Comparison of ENCODE assay signal across 8 cellular contexts in genomic region chr17:58352018-58352842, GRCh38. TPM values are rescaled to one million over a fixed set of nuclear protein-coding genes. Genes with fewer than 3 reads are reported as not detected.
DNase-seq lines count a peak whose midpoint lies in the region; ATAC-seq and TF ChIP-seq lines count a peak whose summit lies in the region.

SUPT4H1 (minus strand) TSS chr17:58352201; CDS start chr17:58352135, 66 bp downstream.

- peak within 1 kb of the TSS; percentile 80 for H2AFZ ChIP-seq in mesenchymal stem cell (ENCODE audit: low read depth, low read length)

- BruUV-seq in Caco-2 (replicated peaks; lab: Mats Ljungman, UMichigan) = no TSS peak

- H3K36me3 Mint-ChIP-seq in Caco-2 (ENCODE audit: insufficient read depth, unreplicated experiment) = peaks cover 91% of the 10 kb centered on the region
- peaks cover 64% of the 10 kb centered on the region for H3K36me3 Mint-ChIP-seq in effector memory CD8-positive, alpha-beta T cell (ENCODE audit: insufficient read depth)

- peak within 1 kb of the TSS; percentile 86 for H3K27ac ChIP-seq in mesenchymal stem cell (ENCODE audit: low read length, poor library complexity, severe bottlenecking)

- intact Hi-C loops in Caco-2 (cut with micrococcal nuclease; ENCODE audit: unreplicated experiment) = loop anchor here (1.0 kb wide), 2 partner anchors 12 to 65 kb away; partner anchors contain the start of gene RNF43

- H3K27ac Mint-ChIP-seq in Caco-2 (ENCODE audit: unreplicated experiment) = peak within 1 kb of the TSS; percentile 81
- peak within 1 kb of the TSS; percentile 94 to 97 for H3K27ac Mint-ChIP-seq in effector memory CD8-positive, alpha-beta T cell

- H3K9me3 ChIP-seq in Caco-2 (no peaks in the 10 kb centered on the region), mesenchymal stem cell (ENCODE audit: control insufficient read depth, low read length) (no peaks in the 10 kb centered on the region)

- POLR2A ChIA-PET in Caco-2 (lab: Charles Lee) = interaction anchor here (0.6 to 3.0 kb wide), 6 partner anchors 8 to 279 kb away, joined by 3 to 25 read pairs (median 4); partner anchors contain the start of gene RNF43

- H3K4ac ChIP-seq in mesenchymal stem cell (ENCODE audit: low read depth in 1 of 2, low read length in 2 of 2) = peak within 1 kb of the TSS; percentile 79 to 91

- no peak within 1 kb of the TSS for H2BK120ac ChIP-seq in mesenchymal stem cell (ENCODE audit: low read depth, low read length)

- H4K91ac ChIP-seq in mesenchymal stem cell (ENCODE audit: low read length) = peak within 1 kb of the TSS; percentile 43

- TF ChIP-seq CTCF in Caco-2 (IDR thresholded peaks at IDR 0.05; ENCODE audit: insufficient read depth in 1 of 2, low read depth in 1 of 2, low read length in 1 of 2, severe bottlenecking in 1 of 2, unreplicated experiment in 1 of 2) = no peak

- DNase-seq in Caco-2 = peak; percentile 89 to 91
- DNase-seq in HT-29 (ENCODE audit: low spot score) = peak; percentile 95
- peak; percentile 39 for DNase-seq in NK-92 (lab: John Stamatoyannopoulos, UW; ENCODE audit: unreplicated experiment)
- peak; percentile 86 to 89 for DNase-seq in activated CD8-positive, alpha-beta memory T cell treated with anti-CD3 and anti-CD28 coated beads for 4 hours (ENCODE audit: low read depth in 2 of 2)
- peak; percentile 87 to 91 (median 91) for DNase-seq in effector memory CD8-positive, alpha-beta T cell
- peak; percentile 94 for DNase-seq in mesenchymal stem cell
- DNase-seq in stimulated activated CD8-positive, alpha-beta memory T cell treated with anti-CD3 and anti-CD28 coated beads, Interleukin-12 subunit alpha, Interleukin-12 subunit beta, amount 100 ng/mL, for 4 hours (ENCODE audit: low read depth) = peak; percentile 88

- H3K18ac ChIP-seq in mesenchymal stem cell (ENCODE audit: low read depth in 1 of 2, low read length in 2 of 2) = peak within 1 kb of the TSS; percentile 80 to 87

- H3K14ac ChIP-seq in mesenchymal stem cell (ENCODE audit: low read length in 2 of 2) = peak within 1 kb of the TSS in 1 of 2 experiments; percentile 85

- peaks cover 14% of the 10 kb centered on the region for H3K79me1 ChIP-seq in mesenchymal stem cell (replicated peaks; ENCODE audit: low read length, poor library complexity, severe bottlenecking)

- H4K8ac ChIP-seq in mesenchymal stem cell (ENCODE audit: low read length) = peak within 1 kb of the TSS; percentile 98

- under 1% methylated on average over 54 of the region's 63 CpGs for whole genome bisulfite sequencing in mesenchymal stem cell

- CTCF ChIA-PET in Caco-2 (lab: Charles Lee) = interaction anchor here (0.6 to 3.5 kb wide), 6 partner anchors 12 to 65 kb away, joined by 3 to 29 read pairs (median 5); partner anchors contain the start of gene RNF43

- H2AK5ac ChIP-seq in mesenchymal stem cell (ENCODE audit: low read length, severe bottlenecking) = no peak within 1 kb of the TSS

- H3K23ac ChIP-seq in mesenchymal stem cell (ENCODE audit: low read length in 2 of 2) = peak within 1 kb of the TSS in 1 of 2 experiments; percentile 73

- H3K4me1 ChIP-seq in Caco-2 (no peaks in the 10 kb centered on the region), mesenchymal stem cell (ENCODE audit: control insufficient read depth, insufficient read depth, low read depth, low read length) (peaks cover 10% of the 10 kb centered on the region)

- H3K9me3 Mint-ChIP-seq in Caco-2 (ENCODE audit: unreplicated experiment) = no peaks in the 10 kb centered on the region
- no peaks in the 10 kb centered on the region for H3K9me3 Mint-ChIP-seq in effector memory CD8-positive, alpha-beta T cell

- peak; percentile 82 for ATAC-seq in GM21367 (IDR thresholded peaks at IDR 0.05; ENCODE audit: unreplicated experiment)
- peak; percentile 95 for ATAC-seq in effector memory CD8-positive, alpha-beta T cell (replicated peaks)

- H3K4me3 Mint-ChIP-seq in Caco-2 (ENCODE audit: unreplicated experiment) = peak within 1 kb of the TSS; percentile 82
- H3K4me3 Mint-ChIP-seq in effector memory CD8-positive, alpha-beta T cell = peak within 1 kb of the TSS; percentile 95 to 96

- H3K4me3 ChIP-seq in Caco-2 (ENCODE audit: low read depth, low read length) = peak within 1 kb of the TSS; percentile 48
- peak within 1 kb of the TSS; percentile 88 to 98 for H3K4me3 ChIP-seq in mesenchymal stem cell (ENCODE audit: insufficient read depth in 1 of 2, low read depth in 1 of 2, low read length in 2 of 2)

- peak within 1 kb of the TSS; percentile 74 for H2BK5ac ChIP-seq in mesenchymal stem cell (ENCODE audit: low read depth, low read length, poor library complexity, severe bottlenecking)

- peak within 1 kb of the TSS; percentile 96 for H3K9ac ChIP-seq in mesenchymal stem cell (ENCODE audit: low read length)

- H3K4me1 Mint-ChIP-seq in Caco-2 (ENCODE audit: low read depth, unreplicated experiment) = peaks cover 11% of the 10 kb centered on the region
- H3K4me1 Mint-ChIP-seq in effector memory CD8-positive, alpha-beta T cell (ENCODE audit: low read depth in 2 of 2) = peaks cover 31 to 53% of the 10 kb centered on the region in 2 donors

- H3K27me3 ChIP-seq in Caco-2 (replicated peaks; ENCODE audit: control insufficient read depth, insufficient read depth, low read length) = no peaks in the 10 kb centered on the region
- peaks cover 0 to 11% of the 10 kb centered on the region in 2 experiments for H3K27me3 ChIP-seq in mesenchymal stem cell (ENCODE audit: control insufficient read depth in 1 of 2, insufficient read depth in 1 of 2, low read length in 2 of 2)

- H3K4me2 ChIP-seq in mesenchymal stem cell (ENCODE audit: low read length, poor library complexity, severe bottlenecking) = peak within 1 kb of the TSS; percentile 93

- H3K27me3 Mint-ChIP-seq in Caco-2 (ENCODE audit: insufficient read depth, unreplicated experiment) = no peaks in the 10 kb centered on the region
- no peaks in the 10 kb centered on the region for H3K27me3 Mint-ChIP-seq in effector memory CD8-positive, alpha-beta T cell

- H3K36me3 ChIP-seq in Caco-2 (ENCODE audit: control insufficient read depth, insufficient read depth, low read length) = peaks cover 12% of the 10 kb centered on the region
- H3K36me3 ChIP-seq in mesenchymal stem cell (ENCODE audit: control insufficient read depth in 1 of 2, insufficient read depth in 2 of 2, low read depth in 1 of 2, low read length in 2 of 2) = peaks cover 15 to 31% of the 10 kb centered on the region in 2 experiments

- H2BK15ac ChIP-seq in mesenchymal stem cell (ENCODE audit: low read depth, poor library complexity, severe bottlenecking) = peak within 1 kb of the TSS; percentile 73

- H2BK12ac ChIP-seq in mesenchymal stem cell (ENCODE audit: low read length in 2 of 2) = no peak within 1 kb of the TSS

RNA-seq across cellular contexts. Expression of gene SUPT4H1, which starts in this region (rescaled TPM):
- 70.9 and 71.4 TPM in 2 replicates for total RNA-seq in Caco-2 (2022)
- total RNA-seq in HT-29 (2014; rRNA removed; shearing (Covaris generic)) = 53.0 and 60.0 TPM in 2 replicates
- 68.0 TPM for polyA plus RNA-seq in mesenchymal stem cell (2013, experiment 1 of 2)
- polyA plus RNA-seq in mesenchymal stem cell (2013, experiment 2 of 2) = 70.8 TPM

Comparison
In these comparisons a context has a peak if more than half of its experiments do, and no peak if none do; other contexts are left out.
1. Peak in every context shown above with its lines: DNase-seq, ATAC-seq, H3K4me3 ChIP-seq and H3K27ac ChIP-seq.
2. DNase-seq: peak in every context shown above with its lines; median percentile 95 in HT-29; 94 in mesenchymal stem cell; 91 in effector memory CD8-positive, alpha-beta T cell; 90 in Caco-2; 88 in stimulated activated CD8-positive, alpha-beta memory T cell treated with anti-CD3 and anti-CD28 coated beads, Interleukin-12 subunit alpha, Interleukin-12 subunit beta, amount 100 ng/mL, for 4 hours; 88 in activated CD8-positive, alpha-beta memory T cell treated with anti-CD3 and anti-CD28 coated beads for 4 hours; 39 in NK-92.